ENCODE assay signal across 26 cellular contexts in the genomic region with DNA sequence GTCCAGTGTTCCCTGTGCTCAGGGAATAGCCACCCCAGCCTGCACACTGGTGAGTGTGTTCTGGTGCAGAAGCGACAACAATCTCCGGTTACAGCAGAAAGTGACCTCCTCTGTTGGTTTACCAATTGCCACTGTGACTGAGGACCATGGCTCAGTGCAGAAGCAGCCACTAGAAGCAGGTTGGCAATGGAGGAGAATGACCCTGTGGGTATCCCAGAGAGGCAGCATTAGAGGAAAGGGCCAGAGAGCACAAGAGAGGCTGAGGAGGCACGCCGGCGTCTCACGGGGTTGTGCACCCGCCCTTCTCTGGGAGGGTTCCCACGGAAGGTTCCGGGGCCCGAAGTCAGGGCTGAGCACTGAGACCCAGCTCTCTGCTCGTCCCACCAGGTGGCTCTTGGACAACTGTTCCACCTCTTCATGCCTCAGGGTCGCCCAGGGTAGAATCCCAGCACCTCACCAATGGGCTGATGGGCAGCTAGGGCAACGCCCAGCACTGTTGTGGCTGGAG. TPM values are rescaled to one million over a fixed set of nuclear protein-coding genes. Genes with fewer than 3 reads are reported as not detected.
"Had no signal": no experiment of that assay in that cellular context is flagged by ENCODE, and none has a peak within 500 bp of the region (broad histone marks: within the 10 kb centered on the region; RNA-seq: fewer than 3 reads in every experiment).

No MANE protein-coding gene starts in this region.

- H3K9me3 ChIP-seq: upper lobe of left lung had no signal

- H3K9me3 Mint-ChIP-seq: activated T-helper 1 cell treated with anti-CD3 and anti-CD28 coated beads, Interleukin-12 subunit alpha, Interleukin-12 subunit beta, Interleukin-2, Interleukin-4 antibody, amounts not matched to agents 30 ng/mL and 10 ng/mL and 1 ng/mL, durations not matched to agents 14 hours and 24 hours and 36 hours had no signal

- DNase-seq: activated B cell treated with CpG ODN at 0.5 μM for 24 hours; activated CD4-positive, alpha-beta memory T cell treated with anti-CD3 and anti-CD28 coated beads for 36 hours; activated CD4-positive, alpha-beta T cell treated with anti-CD3 and anti-CD28 coated beads for 36 hours; activated gamma-delta T cell treated with Interleukin-2 at 50 U/mL for 16 hours; amniotic stem cell; cortex of kidney; heart right ventricle; kidney; naive B cell; stimulated activated CD4-positive, alpha-beta T cell treated with anti-CD3 and anti-CD28 coated beads, Interleukin-4, amount 100 ng/mL, for 24 hours; stimulated activated naive CD8-positive, alpha-beta T cell treated with anti-CD3 and anti-CD28 coated beads, Interleukin-15, Interleukin-2, amounts not matched to agents 100 U/mL and 50 U/mL, for 24 hours; SW 1271 had no signal

- H3K27me3 ChIP-seq: heart right ventricle, upper lobe of left lung had no signal

- FAIRE-seq: endometrium, kidney had no signal

- H3K4me1 ChIP-seq: upper lobe of left lung had no signal

- ATAC-seq: activated CD4-positive, alpha-beta T cell treated with anti-CD3 and anti-CD28 coated beads for 36 hours; stimulated activated naive CD8-positive, alpha-beta T cell treated with anti-CD3 and anti-CD28 coated beads, Interleukin-15, Interleukin-2, amounts not matched to agents 100 U/mL and 50 U/mL, for 24 hours had no signal

- H3K27ac Mint-ChIP-seq: activated B cell treated with CpG ODN at 0.5 μM for 24 hours; activated CD4-positive, alpha-beta memory T cell treated with anti-CD3 and anti-CD28 coated beads for 36 hours; activated CD4-positive, alpha-beta T cell treated with anti-CD3 and anti-CD28 coated beads for 36 hours; activated naive CD8-positive, alpha-beta T cell; activated T-helper 1 cell treated with anti-CD3 and anti-CD28 coated beads, Interleukin-12 subunit alpha, Interleukin-12 subunit beta, Interleukin-2, Interleukin-4 antibody, amounts not matched to agents 30 ng/mL and 10 ng/mL and 1 ng/mL, durations not matched to agents 14 hours and 24 hours and 36 hours; progenitor cell of endocrine pancreas had no signal

- H3K27ac ChIP-seq: heart right ventricle, SK-N-MC, upper lobe of left lung had no signal

- H3K4me3 Mint-ChIP-seq: activated B cell treated with CpG ODN at 0.5 μM for 24 hours; activated CD4-positive, alpha-beta memory T cell treated with anti-CD3 and anti-CD28 coated beads for 36 hours; activated CD4-positive, alpha-beta T cell treated with anti-CD3 and anti-CD28 coated beads for 36 hours; activated naive CD8-positive, alpha-beta T cell; activated T-helper 1 cell treated with anti-CD3 and anti-CD28 coated beads, Interleukin-12 subunit alpha, Interleukin-12 subunit beta, Interleukin-2, Interleukin-4 antibody, amounts not matched to agents 30 ng/mL and 10 ng/mL and 1 ng/mL, durations not matched to agents 14 hours and 24 hours and 36 hours had no signal

- H3K27me3 Mint-ChIP-seq: activated B cell treated with CpG ODN at 0.5 μM for 24 hours; activated CD4-positive, alpha-beta memory T cell treated with anti-CD3 and anti-CD28 coated beads for 36 hours; activated CD4-positive, alpha-beta T cell treated with anti-CD3 and anti-CD28 coated beads for 36 hours; activated naive CD8-positive, alpha-beta T cell; naive B cell; progenitor cell of endocrine pancreas had no signal

- H3K4me3 ChIP-seq: heart right ventricle, lung, SK-N-MC, upper lobe of left lung had no signal

RNA-seq across cellular contexts. Expression of a gene that starts 14.0 kb away (rescaled TPM):
- total RNA-seq: activated B cell treated with CpG ODN at 0.5 μM for 24 hours; activated CD4-positive, alpha-beta memory T cell treated with anti-CD3 and anti-CD28 coated beads for 36 hours; activated CD4-positive, alpha-beta T cell treated with anti-CD3 and anti-CD28 coated beads for 36 hours; activated T-helper 1 cell treated with anti-CD3 and anti-CD28 coated beads, Interleukin-12 subunit alpha, Interleukin-12 subunit beta, Interleukin-2, Interleukin-4 antibody, amounts not matched to agents 30 ng/mL and 10 ng/mL and 1 ng/mL, durations not matched to agents 14 hours and 24 hours and 36 hours; cerebellum; epithelial cell of proximal tubule; kidney; lung; mesenteric fat pad; mucosa of gallbladder; osteoblast; progenitor cell of endocrine pancreas; subcutaneous adipose tissue; upper lobe of left lung had no signal
- polyA plus RNA-seq: lung had no signal

RNA-seq across cellular contexts. Expression of a gene that starts 49.9 kb away (rescaled TPM):
- total RNA-seq: activated B cell treated with CpG ODN at 0.5 μM for 24 hours; activated CD4-positive, alpha-beta memory T cell treated with anti-CD3 and anti-CD28 coated beads for 36 hours; activated CD4-positive, alpha-beta T cell treated with anti-CD3 and anti-CD28 coated beads for 36 hours; activated T-helper 1 cell treated with anti-CD3 and anti-CD28 coated beads, Interleukin-12 subunit alpha, Interleukin-12 subunit beta, Interleukin-2, Interleukin-4 antibody, amounts not matched to agents 30 ng/mL and 10 ng/mL and 1 ng/mL, durations not matched to agents 14 hours and 24 hours and 36 hours; osteoblast; T-helper 2 cell treated with Interferon-gamma antibody and Interleukin-4, amounts not matched to agents 100 ng/mL and 5 ng/mL, for 36 hours had no signal
